In the genomic region with DNA sequence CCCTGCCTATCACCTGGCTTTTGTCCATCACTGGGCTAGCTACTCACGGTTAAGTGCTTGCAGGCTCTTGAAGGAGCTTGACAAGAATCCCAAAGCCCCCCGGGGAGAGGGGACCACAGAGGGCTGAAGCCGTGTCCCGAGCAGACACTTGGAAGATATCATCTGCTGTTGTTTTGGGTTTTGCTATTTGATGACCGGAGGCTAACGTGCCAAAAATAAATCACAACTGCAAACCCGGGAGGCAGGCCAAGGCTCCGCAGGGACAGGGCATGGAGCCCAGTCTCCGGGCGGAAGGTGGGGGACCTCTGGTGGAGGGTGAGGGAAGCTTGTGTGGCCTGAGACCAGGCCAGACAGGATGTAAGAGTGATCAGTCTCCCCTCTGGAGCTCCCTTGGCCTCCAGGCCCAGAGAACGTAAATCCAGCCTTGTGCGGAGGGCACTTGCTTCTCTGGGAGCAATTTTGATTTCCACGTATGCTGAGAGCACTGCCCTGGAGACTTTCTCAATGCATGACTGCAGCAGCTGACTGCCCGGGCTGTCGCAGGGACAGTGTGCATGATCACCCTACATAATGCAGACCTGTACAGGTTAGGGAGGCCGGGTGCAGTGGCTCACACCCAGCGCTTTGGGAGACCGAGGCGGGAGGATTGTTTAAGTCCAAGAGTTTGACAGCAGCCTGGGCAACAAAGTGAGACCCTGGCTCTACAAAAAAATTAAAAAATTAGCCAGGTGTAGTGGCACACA, we compare ENCODE assay signal across 9 cellular contexts. TPM values are rescaled to one million over a fixed set of nuclear protein-coding genes. Genes with fewer than 3 reads are reported as not detected.
DNase-seq lines count a peak whose midpoint lies in the region; ATAC-seq, FAIRE-seq and TF ChIP-seq lines count a peak whose summit lies in the region.
"Had no signal": no experiment of that assay in that cellular context is flagged by ENCODE, and none has a peak within 500 bp of the region (broad histone marks: within the 10 kb centered on the region; RNA-seq: fewer than 3 reads in every experiment).

A gene (minus strand): TSS at position 164 of the 743 bp plus-strand sequence. CDS start 4,011 bp downstream, outside the sequence.

- H3K36me3 ChIP-seq in astrocyte (ENCODE audit: insufficient read depth, low read length): no peaks in the 10 kb centered on the region

- peak; percentile 40 for TF ChIP-seq CTCF in astrocyte (IDR thresholded peaks at IDR 0.05; ENCODE audit: insufficient read depth, low read depth, low read length)

- H3K27me3 Mint-ChIP-seq in astrocyte (ENCODE audit: low read depth, unreplicated experiment): no peaks in the 10 kb centered on the region

- H3K27ac Mint-ChIP-seq in astrocyte (ENCODE audit: unreplicated experiment): no peak within 1 kb of the TSS

- H3K4me2 ChIP-seq in astrocyte (ENCODE audit: low read length): peak within 1 kb of the TSS; percentile 62

- H3K4me3 Mint-ChIP-seq in astrocyte (ENCODE audit: unreplicated experiment): no peak within 1 kb of the TSS

- H3K27me3 ChIP-seq in astrocyte (ENCODE audit: insufficient read depth, low read length): no peaks in the 10 kb centered on the region

- no peak within 1 kb of the TSS for H3K9ac ChIP-seq in astrocyte (ENCODE audit: low read length)

- no peaks in the 10 kb centered on the region for H3K79me2 ChIP-seq in astrocyte (ENCODE audit: insufficient read depth, low read length)

- H4K20me1 ChIP-seq in astrocyte (ENCODE audit: insufficient read depth, low read length): no peaks in the 10 kb centered on the region

- H2AFZ ChIP-seq in astrocyte (ENCODE audit: low read depth, low read length): no peak within 1 kb of the TSS

- no peak within 1 kb of the TSS for H3K27ac ChIP-seq in astrocyte (ENCODE audit: low read depth, low read length)
- H3K27ac ChIP-seq in skin epidermis: peak within 1 kb of the TSS in 18 of 21 experiments; percentile 7 to 84 (median 66)

- H3K4me3 ChIP-seq in astrocyte (ENCODE audit: insufficient read depth, low read depth, low read length): no peak within 1 kb of the TSS
- peak within 1 kb of the TSS in 1 of 7 experiments; percentile 8 for H3K4me3 ChIP-seq in skin epidermis

- H3K9me3 Mint-ChIP-seq in astrocyte (ENCODE audit: unreplicated experiment): no peaks in the 10 kb centered on the region

- H3K9me3 ChIP-seq in astrocyte (ENCODE audit: insufficient read depth, low read depth, low read length): no peaks in the 10 kb centered on the region

- peaks cover 13% of the 10 kb centered on the region for H3K4me1 ChIP-seq in astrocyte (ENCODE audit: insufficient read depth, low read length)

- peaks cover 4% of the 10 kb centered on the region for H3K36me3 Mint-ChIP-seq in astrocyte (ENCODE audit: low read depth, unreplicated experiment)

- ATAC-seq in GM19023 (IDR thresholded peaks at IDR 0.05; ENCODE audit: unreplicated experiment): no peak

- DNase-seq in C1 segment of cervical spinal cord (lab: John Stamatoyannopoulos, UW): peak; percentile 22 to 90 (median 70)
- peak; percentile 80 for DNase-seq in M059J (ENCODE audit: low read depth)
- DNase-seq in astrocyte (ENCODE audit: low read depth): peak; percentile 72
- peak; percentile 74 to 80 for DNase-seq in hippocampal formation (lab: John Stamatoyannopoulos, UW)
- no peak for DNase-seq in NCI-H1436 (lab: John Stamatoyannopoulos, UW)
- DNase-seq in GF-D8 (lab: John Stamatoyannopoulos, UW): no peak

- no peaks in the 10 kb centered on the region for H3K4me1 Mint-ChIP-seq in astrocyte (ENCODE audit: low read depth, unreplicated experiment)

- FAIRE-seq in astrocyte (lab: Jason Lieb, UNC): peak; percentile 80
- FAIRE-seq: endometrium had no signal

RNA-seq across cellular contexts. Expression of the gene that starts here (rescaled TPM):
- 0.12 TPM in 1 of 2 replicates, not detected in the other for total RNA-seq in M059J (2014; rRNA removed; shearing (Covaris generic))
- not detected in 2 replicates for total RNA-seq in astrocyte

Comparison
In these comparisons a context has a peak if more than half of its experiments do, and no peak if none do; other contexts are left out.
1. Peak in DNase-seq in M059J; RNA of the gene not detected or under 1 TPM.
2. Peak in DNase-seq and H3K4me2 ChIP-seq in astrocyte; RNA of the gene not detected or under 1 TPM.
3. DNase-seq: peak in C1 segment of cervical spinal cord (14 of 14) and hippocampal formation (2 of 2); none in NCI-H1436 (single experiment) and GF-D8 (single experiment).